Comparison of ENCODE assay signal across 1 cellular context in genomic region chr11:73981051-73981805, GRCh38.
TF ChIP-seq lines count a peak whose summit lies in the region.

No MANE protein-coding gene starts in this region.

TF ChIP-seq in HepG2, 621 proteins besides CTCF, POLR2A, EP300 and RAD21 (continued from another document):
- no peak for TF ChIP-seq DMTF1 (CRISPR knock-in tag; IDR thresholded peaks at IDR 0.05)
- no peak for TF ChIP-seq FOXK2 (IDR thresholded peaks at IDR 0.05)
- no peak for TF ChIP-seq RFX1 (IDR thresholded peaks at IDR 0.05)
- no peak for TF ChIP-seq EZH2 (conservative IDR thresholded peaks at IDR 0.05; ENCODE audit: low read depth, low read length)
- TF ChIP-seq SYNCRIP (IDR thresholded peaks at IDR 0.05; ENCODE audit: insufficient read depth, low read depth, low read length), result no peak
- TF ChIP-seq HNF4G (IDR thresholded peaks at IDR 0.05; ENCODE audit: borderline replicate concordance, low read depth, low read length), result no peak
- TF ChIP-seq HNF4G (CRISPR knock-in tag; IDR thresholded peaks at IDR 0.05; ENCODE audit: borderline replicate concordance, low read depth), result no peak
- TF ChIP-seq, protein P1, sequence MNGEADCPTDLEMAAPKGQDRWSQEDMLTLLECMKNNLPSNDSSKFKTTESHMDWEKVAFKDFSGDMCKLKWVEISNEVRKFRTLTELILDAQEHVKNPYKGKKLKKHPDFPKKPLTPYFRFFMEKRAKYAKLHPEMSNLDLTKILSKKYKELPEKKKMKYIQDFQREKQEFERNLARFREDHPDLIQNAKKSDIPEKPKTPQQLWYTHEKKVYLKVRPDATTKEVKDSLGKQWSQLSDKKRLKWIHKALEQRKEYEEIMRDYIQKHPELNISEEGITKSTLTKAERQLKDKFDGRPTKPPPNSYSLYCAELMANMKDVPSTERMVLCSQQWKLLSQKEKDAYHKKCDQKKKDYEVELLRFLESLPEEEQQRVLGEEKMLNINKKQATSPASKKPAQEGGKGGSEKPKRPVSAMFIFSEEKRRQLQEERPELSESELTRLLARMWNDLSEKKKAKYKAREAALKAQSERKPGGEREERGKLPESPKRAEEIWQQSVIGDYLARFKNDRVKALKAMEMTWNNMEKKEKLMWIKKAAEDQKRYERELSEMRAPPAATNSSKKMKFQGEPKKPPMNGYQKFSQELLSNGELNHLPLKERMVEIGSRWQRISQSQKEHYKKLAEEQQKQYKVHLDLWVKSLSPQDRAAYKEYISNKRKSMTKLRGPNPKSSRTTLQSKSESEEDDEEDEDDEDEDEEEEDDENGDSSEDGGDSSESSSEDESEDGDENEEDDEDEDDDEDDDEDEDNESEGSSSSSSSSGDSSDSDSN (CRISPR knock-in tag; IDR thresholded peaks at IDR 0.05), result no peak
